ENCODE assay signal across 8 cellular contexts in the genomic region with DNA sequence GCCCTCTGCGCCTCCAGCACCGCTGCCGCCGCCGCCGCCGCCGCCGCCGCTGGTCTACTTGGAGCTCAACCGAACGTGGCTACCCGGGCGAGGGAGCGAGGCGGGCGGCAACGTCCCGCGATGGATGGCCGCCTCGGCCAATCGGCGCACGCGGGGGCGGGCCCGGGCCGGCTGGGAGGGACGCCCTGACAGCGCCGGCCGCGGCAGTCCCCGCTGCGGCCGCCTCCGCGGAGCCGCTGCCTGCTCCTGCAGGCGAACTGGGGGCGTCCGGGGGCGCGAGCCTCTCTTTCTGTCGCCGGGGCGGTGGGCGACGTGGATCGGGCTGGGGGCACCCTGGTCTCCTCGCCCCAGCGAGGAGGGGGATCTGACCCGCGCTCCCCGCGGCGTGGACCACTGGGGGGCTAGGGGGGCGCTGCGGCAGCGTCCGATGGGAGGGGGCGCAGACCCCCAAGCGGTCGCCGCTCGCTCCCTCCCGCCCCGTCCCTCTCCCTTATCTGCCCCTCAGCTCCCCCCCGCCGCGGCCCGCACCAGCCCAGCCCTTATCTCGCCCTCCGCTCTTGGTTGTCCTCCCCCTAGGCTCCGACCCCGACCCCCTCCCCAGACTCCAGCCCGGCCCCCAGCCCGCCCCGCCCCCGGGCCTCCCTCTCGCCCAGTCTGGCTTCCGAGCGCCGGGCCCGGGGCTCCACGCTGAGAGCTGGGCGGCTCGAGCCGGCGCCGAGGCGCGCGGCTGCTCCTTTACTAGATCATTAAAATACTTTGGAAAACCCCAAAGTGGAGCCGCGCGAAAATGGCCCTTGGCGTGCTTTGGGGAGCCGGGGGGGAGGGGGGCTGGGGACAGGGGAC. TPM values are rescaled to one million over a fixed set of nuclear protein-coding genes. Genes with fewer than 3 reads are reported as not detected.
DNase-seq lines count a peak whose midpoint lies in the region; ATAC-seq lines count a peak whose summit lies in the region.

A gene (minus strand): TSS at position 56 of the 843 bp plus-strand sequence.

- DNase-seq in AG08396 (ENCODE audit: low spot score) (peak; percentile 99), NCI-H446 (lab: John Stamatoyannopoulos, UW) (peak; percentile 76 to 96), cerebellum (ENCODE audit: low spot score) (peak; percentile 99), kidney tubule cell (ENCODE audit: low spot score) (peak; percentile 95)
- DNase-seq in activated CD4-positive, alpha-beta T cell treated with anti-CD3 and anti-CD28 coated beads for 24 hours (ENCODE audit: low read depth in 2 of 2), result peak; percentile 81 to 87
- peak; percentile 71 to 87 (median 78) for DNase-seq in stimulated activated CD4-positive, alpha-beta T cell treated with anti-CD3 and anti-CD28 coated beads, Interleukin-1b, Interleukin-23, amount 100 ng/mL, for 24 hours (ENCODE audit: low read depth in 4 of 4, low spot score in 1 of 4)

- ATAC-seq in GM19023 (IDR thresholded peaks at IDR 0.05; ENCODE audit: unreplicated experiment) (peak; percentile 88), HG03280 (IDR thresholded peaks at IDR 0.05; ENCODE audit: unreplicated experiment) (peak; percentile 87)

RNA-seq across cellular contexts. Expression of the gene that starts here (rescaled TPM):
- total RNA-seq in cerebellum, result 36.4 TPM

Comparison
In these comparisons a context has a peak if more than half of its experiments do, and no peak if none do; other contexts are left out.
1. Peak in every context shown above with its lines: DNase-seq and ATAC-seq.